In the genomic region with DNA sequence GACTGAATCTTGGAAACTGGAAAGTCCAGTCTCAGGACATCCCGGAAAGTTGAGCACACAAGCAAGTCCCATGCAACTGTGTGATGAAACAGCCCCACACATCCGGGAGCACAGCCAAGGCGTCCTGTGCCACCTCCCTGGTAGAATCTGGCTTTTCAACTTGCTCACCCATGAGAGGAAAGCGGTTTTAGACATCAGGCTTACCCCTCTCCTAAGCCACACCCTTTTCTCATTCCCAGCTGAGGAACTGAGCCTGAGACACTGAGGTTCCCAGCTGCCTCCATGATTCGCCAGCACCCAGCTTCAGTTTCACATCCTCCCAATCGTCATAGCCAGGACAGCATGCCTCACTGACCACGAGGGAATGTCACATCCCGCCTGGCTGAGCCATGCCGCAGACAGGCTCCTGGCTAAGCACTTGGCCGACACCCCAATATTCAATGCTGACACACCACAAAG, we compare ENCODE assay signal across 8 cellular contexts.
DNase-seq lines count a peak whose midpoint lies in the region; ATAC-seq and TF ChIP-seq lines count a peak whose summit lies in the region.

No MANE protein-coding gene starts in this region.

- TF ChIP-seq CTCF in foreskin fibroblast (IDR thresholded peaks at IDR 0.05; ENCODE audit: low read depth, low read length) (no peak), prostate gland (IDR thresholded peaks at IDR 0.05) (no peak)

- H3K36me3 ChIP-seq in prostate gland: no peaks in the 10 kb centered on the region

- ATAC-seq in GM18520 (IDR thresholded peaks at IDR 0.05; ENCODE audit: unreplicated experiment): no peak
- no peak for ATAC-seq in GM18502 (IDR thresholded peaks at IDR 0.05; ENCODE audit: poor library complexity, unreplicated experiment)

- no peak overlapping the region for H3K4me3 ChIP-seq in foreskin fibroblast (ENCODE audit: low read depth in 1 of 2, low read length in 2 of 2)
- H3K4me3 ChIP-seq in prostate gland: no peak overlapping the region

- no peaks in the 10 kb centered on the region for H3K27me3 ChIP-seq in prostate gland (replicated peaks; ENCODE audit: insufficient read depth)

- H3K4me1 ChIP-seq in prostate gland (replicated peaks): peaks cover 8% of the 10 kb centered on the region

- WGBS in prostate gland: 28% methylated on average over 10 of the region's 10 CpGs

- no peak for TF ChIP-seq POLR2A in prostate gland (IDR thresholded peaks at IDR 0.05)

- peak; percentile 84 for DNase-seq in ELR (ENCODE audit: low read depth)
- peak; percentile 18 for DNase-seq in RPMI8226
- DNase-seq in foreskin fibroblast: peak; percentile 68 to 76
- peak; percentile 95 for DNase-seq in prostate gland (ENCODE audit: low spot score)
- no peak for DNase-seq in KG1 (lab: John Stamatoyannopoulos, UW)
- DNase-seq in stimulated activated CD4-positive, alpha-beta T cell treated with anti-CD3 and anti-CD28 coated beads, Interleukin-4, amount 100 ng/mL, for 24 hours: no peak

- no peaks in the 10 kb centered on the region for H3K9me3 ChIP-seq in prostate gland

- H3K27ac ChIP-seq in prostate gland: peak overlapping the region; percentile 68 to 85

- intact Hi-C loops in prostate gland (cut with DNase I): no loop called here

Comparison
In these comparisons a context has a peak if more than half of its experiments do, and no peak if none do; other contexts are left out.
1. DNase-seq: peak in ELR (single experiment), RPMI8226 (single experiment), foreskin fibroblast (2 of 2) and prostate gland (single experiment); none in KG1 (single experiment) and stimulated activated CD4-positive, alpha-beta T cell treated with anti-CD3 and anti-CD28 coated beads, Interleukin-4, amount 100 ng/mL, for 24 hours (single experiment).